Comparison of ENCODE assay signal across 13 cellular contexts in genomic region chr3:46539443-46540005, GRCh38. TPM values are rescaled to one million over a fixed set of nuclear protein-coding genes. Genes with fewer than 3 reads are reported as not detected.
DNase-seq lines count a peak whose midpoint lies in the region; ATAC-seq and TF ChIP-seq lines count a peak whose summit lies in the region.
"Had no signal": no experiment of that assay in that cellular context is flagged by ENCODE, and none has a peak within 500 bp of the region (broad histone marks: within the 10 kb centered on the region; RNA-seq: fewer than 3 reads in every experiment).

No MANE protein-coding gene starts in this region.

- H4K20me1 ChIP-seq in OCI-LY7 (ENCODE audit: insufficient read depth, low read length) = no peaks in the 10 kb centered on the region

- H3K36me3 Mint-ChIP-seq in activated CD4-positive, alpha-beta T cell treated with anti-CD3 and anti-CD28 coated beads, Interleukin-2, amount 10 ng/mL, durations not matched to agents 24 days and 14 days (ENCODE audit: low read depth) = peaks cover 2% of the 10 kb centered on the region
- H3K36me3 Mint-ChIP-seq: brain had no signal

- H3K4me3 ChIP-seq in OCI-LY7 (ENCODE audit: low read depth, low read length, poor library complexity, severe bottlenecking) (peak overlapping the region; percentile 56), spleen (peak overlapping the region in 3 of 8 donors; percentile 7 to 49 (median 18)), brain microvascular endothelial cell (ENCODE audit: low read depth, low read length) (no peak overlapping the region)
- peak overlapping the region; percentile 13 for H3K4me3 ChIP-seq in effector memory CD4-positive, alpha-beta T cell (ENCODE audit: insufficient read depth, low read depth, low read length, poor library complexity, severe bottlenecking)

- no peak for ATAC-seq in HG02885 (IDR thresholded peaks at IDR 0.05; ENCODE audit: poor library complexity, unreplicated experiment)

- H3K4me1 ChIP-seq in OCI-LY7 (ENCODE audit: insufficient read depth, low read length, poor library complexity, severe bottlenecking) (peaks cover 85% of the 10 kb centered on the region), spleen (peaks cover 18 to 55% (median 28%) of the 10 kb centered on the region in 6 donors)
- H3K4me1 ChIP-seq in effector memory CD4-positive, alpha-beta T cell (ENCODE audit: control insufficient read depth, insufficient read depth, low read length, poor library complexity, severe bottlenecking) = peaks cover 31% of the 10 kb centered on the region

- H3K4me2 ChIP-seq in OCI-LY7 (ENCODE audit: low read length) = peak overlapping the region; percentile 80

- intact Hi-C loops in activated CD4-positive, alpha-beta T cell treated with anti-CD3 and anti-CD28 coated beads, Interleukin-2, amount 10 ng/mL, durations not matched to agents 24 days and 14 days (cut with micrococcal nuclease) = no loop called here
- intact Hi-C loops in OCI-LY7 (cut with micrococcal nuclease; ENCODE audit: unreplicated experiment) = loop anchor here (1.0 to 2.0 kb wide), 3 partner anchors 10 to 51 kb away; no protein-coding TSS in a partner anchor
- intact Hi-C loops in spleen (cut with DNase I; ENCODE audit: low total_unique reads) = no loop called here

- no peaks in the 10 kb centered on the region for H3K9me2 ChIP-seq in OCI-LY7 (ENCODE audit: insufficient read depth, low read length)

- H3K4me3 Mint-ChIP-seq in activated CD4-positive, alpha-beta T cell treated with anti-CD3 and anti-CD28 coated beads, Interleukin-2, amount 10 ng/mL, durations not matched to agents 24 days and 14 days = peak overlapping the region; percentile 74
- H3K4me3 Mint-ChIP-seq: brain had no signal

- peaks cover 47% of the 10 kb centered on the region for H3K4me1 Mint-ChIP-seq in activated CD4-positive, alpha-beta T cell treated with anti-CD3 and anti-CD28 coated beads, Interleukin-2, amount 10 ng/mL, durations not matched to agents 24 days and 14 days

- WGBS in spleen, 5 donors = 71 to 76% (median 72%) methylated on average over 9 of the region's 9 CpGs

- H3K36me3 ChIP-seq in OCI-LY7 (ENCODE audit: insufficient read depth, low read length) = peaks cover 6% of the 10 kb centered on the region; the same call in 1 of the 2 replicates
- H3K36me3 ChIP-seq in effector memory CD4-positive, alpha-beta T cell (ENCODE audit: control insufficient read depth, insufficient read depth, low read length) = no peaks in the 10 kb centered on the region
- peaks cover 0 to 1% (median 0%) of the 10 kb centered on the region in 6 donors for H3K36me3 ChIP-seq in spleen
- H3K36me3 ChIP-seq in brain microvascular endothelial cell (replicated peaks) = no peaks in the 10 kb centered on the region

- POLR2A ChIA-PET in OCI-LY7 (lab: Charles Lee) = interaction anchor here (0.7 to 9.2 kb wide), 7 partner anchors 10 to 158 kb away, joined by 3 to 149 read pairs (median 10); partner anchors contain the start of gene RTP3

- H3K9me3 ChIP-seq in OCI-LY7 (ENCODE audit: low read length) = no peaks in the 10 kb centered on the region
- H3K9me3 ChIP-seq in effector memory CD4-positive, alpha-beta T cell (ENCODE audit: control insufficient read depth, low read length) = no peaks in the 10 kb centered on the region
- H3K9me3 ChIP-seq in spleen = no peaks in the 10 kb centered on the region

- TSS peak; percentile 99 for BruUV-seq in OCI-LY7 (replicated peaks; lab: Mats Ljungman, UMichigan)

- H3K27me3 ChIP-seq in effector memory CD4-positive, alpha-beta T cell (replicated peaks; ENCODE audit: control insufficient read depth, insufficient read depth, low read length, poor library complexity, severe bottlenecking) = no peaks in the 10 kb centered on the region
- H3K27me3 ChIP-seq in spleen (replicated peaks in 1 of 7) = peaks cover 0 to 8% (median 0%) of the 10 kb centered on the region in 7 donors
- H3K27me3 ChIP-seq in brain microvascular endothelial cell (replicated peaks) = no peaks in the 10 kb centered on the region

- H3K27me3 Mint-ChIP-seq in activated CD4-positive, alpha-beta T cell treated with anti-CD3 and anti-CD28 coated beads, Interleukin-2, amount 10 ng/mL, durations not matched to agents 24 days and 14 days = peaks cover 24% of the 10 kb centered on the region

- no peak for TF ChIP-seq POLR2A in spleen (IDR thresholded peaks at IDR 0.05)

- H2AFZ ChIP-seq in OCI-LY7 (ENCODE audit: low read length) = peak overlapping the region; percentile 25; the same call in 1 of the 2 replicates
- H2AFZ ChIP-seq: parathyroid adenoma had no signal

- CTCF ChIA-PET in OCI-LY7 (lab: Charles Lee; ENCODE audit: unreplicated experiment) = interaction anchor here (0.8 to 3.4 kb wide), 4 partner anchors 8 to 51 kb away, joined by 3 to 26 read pairs (median 14); no protein-coding TSS in a partner anchor

- in situ Hi-C loops in brain microvascular endothelial cell (cut with HindIII; ENCODE audit: low pct_ligation_motif_present, low sequenced_read_pairs) = no loop called here

- peak; percentile 62 for DNase-seq in activated CD4-positive, alpha-beta T cell treated with anti-CD3 and anti-CD28 coated beads, Interleukin-2, amount 10 ng/mL, durations not matched to agents 24 days and 14 days
- no peak for DNase-seq in activated CD4-positive, alpha-beta T cell treated with anti-CD3 and anti-CD28 coated beads for 48 hours
- DNase-seq in OCI-LY7 (ENCODE audit: low spot score) (peak; percentile 62), spleen (no peak), SW 1271 (lab: John Stamatoyannopoulos, UW) (no peak), brain microvascular endothelial cell (no peak)
- DNase-seq in effector memory CD4-positive, alpha-beta T cell = no peak

- TF ChIP-seq CTCF in OCI-LY7 (conservative IDR thresholded peaks at IDR 0.05; ENCODE audit: low read length) (no peak), spleen (IDR thresholded peaks at IDR 0.05 in 8 of 11, conservative IDR thresholded peaks at IDR 0.05 in 3 of 11) (no peak), brain microvascular endothelial cell (IDR thresholded peaks at IDR 0.05; ENCODE audit: low read depth, low read length, missing control alignments) (no peak)

- peak overlapping the region; percentile 83 for H3K27ac Mint-ChIP-seq in activated CD4-positive, alpha-beta T cell treated with anti-CD3 and anti-CD28 coated beads, Interleukin-2, amount 10 ng/mL, durations not matched to agents 24 days and 14 days
- H3K27ac Mint-ChIP-seq: brain had no signal

- peaks cover 5% of the 10 kb centered on the region; the same call in 1 of the 2 replicates for H3K79me2 ChIP-seq in OCI-LY7 (ENCODE audit: insufficient read depth, low read depth, low read length)
- H3K79me2 ChIP-seq: parathyroid adenoma had no signal

- no peaks in the 10 kb centered on the region for H3K9me3 Mint-ChIP-seq in activated CD4-positive, alpha-beta T cell treated with anti-CD3 and anti-CD28 coated beads, Interleukin-2, amount 10 ng/mL, durations not matched to agents 24 days and 14 days

- peak overlapping the region; percentile 99 for H3K27ac ChIP-seq in OCI-LY7 (ENCODE audit: low read depth, low read length, poor library complexity, severe bottlenecking)
- H3K27ac ChIP-seq in effector memory CD4-positive, alpha-beta T cell (ENCODE audit: insufficient read depth, low read length, poor library complexity, severe bottlenecking) = peak overlapping the region; percentile 79
- peak overlapping the region; percentile 54 to 81 (median 66) for H3K27ac ChIP-seq in spleen
- no peak overlapping the region for H3K27ac ChIP-seq in brain microvascular endothelial cell
- H3K27ac ChIP-seq: parathyroid adenoma had no signal

RNA-seq across cellular contexts. Expression of gene LRRC2, which starts 26.6 kb away (rescaled TPM):
- total RNA-seq in activated CD4-positive, alpha-beta T cell treated with anti-CD3 and anti-CD28 coated beads, Interleukin-2, amount 10 ng/mL, durations not matched to agents 24 days and 14 days = not detected in 2 replicates
- total RNA-seq in OCI-LY7 (2014; rRNA removed; shearing (Covaris generic)) = 2.0 and 2.4 TPM in 2 replicates
- 1.9 and 2.2 TPM in 2 replicates for total RNA-seq in OCI-LY7 (2022)
- 10 to 100 TPM in 1 of 7 donors, 1 to 10 TPM in 6; 3.4 to 10.9 (median 5.8) TPM for total RNA-seq in spleen
- 1 to 10 TPM in 1 of 3 donors, under 1 TPM in 2; 0.59 to 1.8 (median 0.83) TPM for polyA plus RNA-seq in spleen
- total RNA-seq: NCI-H460 had no signal

RNA-seq across cellular contexts. Expression of gene RTP3, which starts 41.7 kb away (rescaled TPM):
- not detected in 2 replicates for total RNA-seq in activated CD4-positive, alpha-beta T cell treated with anti-CD3 and anti-CD28 coated beads, Interleukin-2, amount 10 ng/mL, durations not matched to agents 24 days and 14 days
- total RNA-seq in OCI-LY7 (2014; rRNA removed; shearing (Covaris generic)) = 1.3 and 1.4 TPM in 2 replicates
- total RNA-seq in OCI-LY7 (2022) = 0.37 and 0.74 TPM in 2 replicates
- total RNA-seq in spleen = not detected
- not detected for polyA plus RNA-seq in spleen
- total RNA-seq: A673, NCI-H460 had no signal
- polyA plus RNA-seq: keratinocyte had no signal

Comparison
In these comparisons a context has a peak if more than half of its experiments do, and no peak if none do; other contexts are left out.
1. DNase-seq: peak in activated CD4-positive, alpha-beta T cell treated with anti-CD3 and anti-CD28 coated beads, Interleukin-2, amount 10 ng/mL, durations not matched to agents 24 days and 14 days (single experiment) and OCI-LY7 (single experiment); none in activated CD4-positive, alpha-beta T cell treated with anti-CD3 and anti-CD28 coated beads for 48 hours (single experiment), effector memory CD4-positive, alpha-beta T cell (0 of 3), spleen (single experiment), SW 1271 (0 of 2) and brain microvascular endothelial cell (single experiment).